In genomic region chr16:1133271-1133670, GRCh38 we compare ENCODE assay signal across 27 cellular contexts. TPM values are rescaled to one million over a fixed set of nuclear protein-coding genes. Genes with fewer than 3 reads are reported as not detected.
DNase-seq lines count a peak whose midpoint lies in the region; ATAC-seq and TF ChIP-seq lines count a peak whose summit lies in the region.
"Had no signal": no experiment of that assay in that cellular context is flagged by ENCODE, and none has a peak within 500 bp of the region (broad histone marks: within the 10 kb centered on the region; RNA-seq: fewer than 3 reads in every experiment).

No MANE protein-coding gene starts in this region.

- TF ChIP-seq CTCF in Panc1 (IDR thresholded peaks at IDR 0.05) = no peak
- TF ChIP-seq CTCF in GM20000 (IDR thresholded peaks at IDR 0.05; ENCODE audit: extremely low read depth, missing control alignments) = no peak

- H3K4ac ChIP-seq in neuronal stem cell (ENCODE audit: low read length) = no peak overlapping the region

- POLR2A ChIA-PET in Panc1 (lab: Charles Lee) = no interaction called here

- ATAC-seq in Panc1 (0 out of 2 replicates have a peak, but pooled peaks have one; percentile 43), HG02642 (IDR thresholded peaks at IDR 0.05; ENCODE audit: poor library complexity, unreplicated experiment) (no peak), GM21576 (IDR thresholded peaks at IDR 0.05; ENCODE audit: unreplicated experiment) (no peak)
- ATAC-seq: GM12878 had no signal

- no peak overlapping the region for H2AFZ ChIP-seq in neuronal stem cell (ENCODE audit: low read length)

- CTCF ChIA-PET in Panc1 (lab: Charles Lee) = no interaction called here

- H3K4me1 ChIP-seq in BLaER1 (peaks cover 30% of the 10 kb centered on the region), Panc1 (ENCODE audit: control insufficient read depth, insufficient read depth, low read length) (peaks cover 11% of the 10 kb centered on the region), neuronal stem cell (ENCODE audit: control insufficient read depth in 2 of 2, insufficient read depth in 1 of 2, low read depth in 1 of 2, low read length in 2 of 2) (no peaks in the 10 kb centered on the region)
- H3K4me1 ChIP-seq in BLaER1 treated with 17β-estradiol and CSF1 and Interleukin-3, amounts not matched to agents 10 nM and 100 nM = peaks cover 0 to 25% (median 18%) of the 10 kb centered on the region in 10 experiments; a peak in 14 of 20 replicates
- H3K4me1 ChIP-seq: BE2C had no signal

- H2BK15ac ChIP-seq in neuronal stem cell (ENCODE audit: low read length) = peak overlapping the region; percentile 99

- in situ Hi-C loops in Panc1 (cut with HindIII; ENCODE audit: low pct_unique_long_range_greater_than_20kb, low sequenced_read_pairs) = no loop called here

- H3K14ac ChIP-seq in neuronal stem cell (ENCODE audit: low read length) = peak overlapping the region; percentile 38

- DNase-seq in Panc1 (ENCODE audit: low read depth, low spot score) = no peak
- DNase-seq in neuronal stem cell (ENCODE audit: low spot score) = no peak
- no peak for DNase-seq in GM20000 (ENCODE audit: low spot score)
- DNase-seq: 8988T; ACHN; BE2C; C1 segment of cervical spinal cord; CD4-positive, alpha-beta memory T cell; CD4-positive, CD25-positive, alpha-beta regulatory T cell; CD8-positive, alpha-beta memory T cell; COR-L47; DMS 273 treated with DMSO at 0.1 percent for 48 hours; DMS153; DMS53; DMS79; DND-41; EL; GDM1 had no signal

- H3K27ac ChIP-seq in BLaER1 (no peak overlapping the region), Panc1 (ENCODE audit: low read length) (no peak overlapping the region), neuronal stem cell (replicated peaks; ENCODE audit: low read length) (no peak overlapping the region)
- H3K27ac ChIP-seq in BLaER1 treated with 17β-estradiol and CSF1 and Interleukin-3, amounts not matched to agents 10 nM and 100 nM = no peak overlapping the region

- no peak overlapping the region for H3K4me3 ChIP-seq in BLaER1
- H3K4me3 ChIP-seq in BLaER1 treated with 17β-estradiol and CSF1 and Interleukin-3, amounts not matched to agents 10 nM and 100 nM = no peak overlapping the region
- H3K4me3 ChIP-seq in Panc1 (ENCODE audit: low read depth in 2 of 2, low read length in 2 of 2) = no peak overlapping the region
- H3K4me3 ChIP-seq in neuronal stem cell (ENCODE audit: low read length in 2 of 2) = no peak overlapping the region
- H3K4me3 ChIP-seq: GM12878 had no signal

- intact Hi-C loops in Panc1 (cut with micrococcal nuclease; ENCODE audit: unreplicated experiment) = no loop called here

- H4K20me1 ChIP-seq in BLaER1 = no peaks in the 10 kb centered on the region
- peaks cover 0 to 44% (median 0%) of the 10 kb centered on the region in 11 experiments; a peak in 6 of 22 replicates for H4K20me1 ChIP-seq in BLaER1 treated with 17β-estradiol and CSF1 and Interleukin-3, amounts not matched to agents 10 nM and 100 nM

- H2BK12ac ChIP-seq in neuronal stem cell (ENCODE audit: low read length) = peak overlapping the region; percentile 84

- H3K79me1 ChIP-seq in neuronal stem cell (ENCODE audit: low read depth, low read length) = peaks cover 5% of the 10 kb centered on the region

- peak overlapping the region; percentile 67 for H3K4me2 ChIP-seq in BLaER1
- peak overlapping the region in 8 of 11 experiments; percentile 35 to 68 (median 58); a peak in 15 of 22 replicates for H3K4me2 ChIP-seq in BLaER1 treated with 17β-estradiol and CSF1 and Interleukin-3, amounts not matched to agents 10 nM and 100 nM
- H3K4me2 ChIP-seq in neuronal stem cell (ENCODE audit: insufficient read depth, low read length, poor library complexity, severe bottlenecking) = no peak overlapping the region

- BruUV-seq in Panc1 (replicated peaks; lab: Mats Ljungman, UMichigan) = no TSS peak

- no peak overlapping the region for H4K8ac ChIP-seq in neuronal stem cell (ENCODE audit: low read depth, low read length)

- H3K27me3 ChIP-seq in BLaER1 = peaks cover 9% of the 10 kb centered on the region; the same call in 1 of the 2 replicates
- peaks cover 0 to 16% (median 14%) of the 10 kb centered on the region in 11 experiments; a peak in 16 of 22 replicates for H3K27me3 ChIP-seq in BLaER1 treated with 17β-estradiol and CSF1 and Interleukin-3, amounts not matched to agents 10 nM and 100 nM
- no peaks in the 10 kb centered on the region for H3K27me3 ChIP-seq in Panc1 (ENCODE audit: control insufficient read depth, insufficient read depth, low read length)
- peaks cover 0 to 31% (median 1%) of the 10 kb centered on the region in 3 experiments for H3K27me3 ChIP-seq in neuronal stem cell (ENCODE audit: control insufficient read depth in 3 of 3, insufficient read depth in 3 of 3, low read depth in 1 of 3, low read length in 3 of 3)
- H3K27me3 ChIP-seq: BE2C had no signal

- H3K18ac ChIP-seq in neuronal stem cell (ENCODE audit: low read length) = peak overlapping the region; percentile 64

- H3K9me3 ChIP-seq in BLaER1 (no peaks in the 10 kb centered on the region), Panc1 (ENCODE audit: control insufficient read depth, insufficient read depth, low read depth, low read length) (no peaks in the 10 kb centered on the region), neuronal stem cell (replicated peaks in 1 of 2; ENCODE audit: control insufficient read depth in 2 of 2, insufficient read depth in 1 of 2, low read depth in 1 of 2, low read length in 2 of 2) (peaks cover 0 to 2% of the 10 kb centered on the region in 2 donors)
- no peaks in the 10 kb centered on the region for H3K9me3 ChIP-seq in BLaER1 treated with 17β-estradiol and CSF1 and Interleukin-3, amounts not matched to agents 10 nM and 100 nM (replicated peaks in 1 of 11)
- H3K9me3 ChIP-seq: BE2C had no signal

- peak overlapping the region; percentile 89 for H3K23ac ChIP-seq in neuronal stem cell (ENCODE audit: low read depth, low read length, poor library complexity)

- no peak overlapping the region for H2BK5ac ChIP-seq in neuronal stem cell (ENCODE audit: low read length)

- H4K91ac ChIP-seq in neuronal stem cell (ENCODE audit: low read depth, low read length, poor library complexity) = no peak overlapping the region

- WGBS in neuronal stem cell (ENCODE audit: extremely low coverage in 2 of 2, insufficient read length in 2 of 2, insufficient replicate concordance in 1 of 2), 2 donors = no CpG with 5 or more reads among the region's 18 CpGs

- H3K36me3 ChIP-seq in BLaER1 (no peaks in the 10 kb centered on the region), Panc1 (ENCODE audit: control insufficient read depth, insufficient read depth, low read length) (no peaks in the 10 kb centered on the region), neuronal stem cell (replicated peaks in 1 of 2; ENCODE audit: control insufficient read depth in 2 of 2, insufficient read depth in 2 of 2, low read length in 2 of 2) (no peaks in the 10 kb centered on the region)
- H3K36me3 ChIP-seq in BLaER1 treated with 17β-estradiol and CSF1 and Interleukin-3, amounts not matched to agents 10 nM and 100 nM = no peaks in the 10 kb centered on the region
- H3K36me3 ChIP-seq: BE2C had no signal

- H2BK120ac ChIP-seq in neuronal stem cell (ENCODE audit: low read depth, low read length) = no peak overlapping the region

- 0 out of 2 replicates have a peak overlapping the region, but pooled peaks have one; percentile 3 for H3K9ac ChIP-seq in BLaER1
- H3K9ac ChIP-seq in BLaER1 treated with 17β-estradiol and CSF1 and Interleukin-3, amounts not matched to agents 10 nM and 100 nM = no peak overlapping the region
- no peak overlapping the region for H3K9ac ChIP-seq in neuronal stem cell (ENCODE audit: low read depth, low read length, poor library complexity)

- H2AK5ac ChIP-seq in neuronal stem cell (ENCODE audit: low read depth, low read length) = peak overlapping the region; percentile 92

RNA-seq across cellular contexts. Expression of gene CACNA1H, which starts 19.6 kb away (rescaled TPM):
- 31.1 TPM for total RNA-seq in Panc1 (2021; ENCODE audit: unreplicated experiment)
- polyA plus RNA-seq in Panc1 (2012; ENCODE audit: insufficient read length) = 40.3 TPM
- 21.5 TPM for polyA plus RNA-seq in neuronal stem cell (2013, experiment 1 of 2)
- 21.7 TPM for polyA plus RNA-seq in neuronal stem cell (2013, experiment 2 of 2)
- polyA plus RNA-seq: CD14-positive monocyte had no signal

RNA-seq across cellular contexts. Expression of gene C1QTNF8, which starts 37.2 kb away (rescaled TPM):
- 0.39 TPM for total RNA-seq in Panc1 (2021; ENCODE audit: unreplicated experiment)
- polyA plus RNA-seq in Panc1 (2012; ENCODE audit: insufficient read length) = 0.63 TPM
- polyA plus RNA-seq in neuronal stem cell (2013, experiment 1 of 2) = not detected
- polyA plus RNA-seq in neuronal stem cell (2013, experiment 2 of 2) = not detected
- total RNA-seq: A673; CD4-positive, alpha-beta memory T cell; CD4-positive, CD25-positive, alpha-beta regulatory T cell; CD8-positive, alpha-beta memory T cell; Daoy; GM12878 had no signal
- polyA plus RNA-seq: AG04450; CD14-positive monocyte; CD4-positive, alpha-beta memory T cell; CD4-positive, CD25-positive, alpha-beta regulatory T cell; CD8-positive, alpha-beta memory T cell; GM12878 had no signal
